22 cellular contexts compared by ENCODE assay signal in genomic region chr16:24322106-24322505, GRCh38.
DNase-seq lines count a peak whose midpoint lies in the region; ATAC-seq, FAIRE-seq and TF ChIP-seq lines count a peak whose summit lies in the region.
"Had no signal": no experiment of that assay in that cellular context is flagged by ENCODE, and none has a peak within 500 bp of the region (broad histone marks: within the 10 kb centered on the region; RNA-seq: fewer than 3 reads in every experiment).

No MANE protein-coding gene starts in this region.

- H3K9ac ChIP-seq in HepG2 (ENCODE audit: insufficient read depth, low read depth, low read length) (no peak overlapping the region), H9 (ENCODE audit: extremely low read depth, insufficient read length, low read length) (no peak overlapping the region)
- H3K9ac ChIP-seq: BLaER1 treated with 17β-estradiol and CSF1 and Interleukin-3, amounts not matched to agents 10 nM and 100 nM had no signal

- H3K9me3 ChIP-seq in HepG2 (ENCODE audit: low read length) (no peaks in the 10 kb centered on the region), right lobe of liver (no peaks in the 10 kb centered on the region), H9 (ENCODE audit: control insufficient read depth, low read depth, low read length) (no peaks in the 10 kb centered on the region)
- H3K9me3 ChIP-seq: A549; BLaER1 treated with 17β-estradiol and CSF1 and Interleukin-3, amounts not matched to agents 10 nM and 100 nM; Caco-2 had no signal

- H3K4me1 Mint-ChIP-seq in H9: peaks cover 17 to 27% of the 10 kb centered on the region in 2 experiments
- H3K4me1 Mint-ChIP-seq in glutamatergic neuron (ENCODE audit: low read depth, unreplicated experiment): peaks cover 8% of the 10 kb centered on the region
- no peaks in the 10 kb centered on the region for H3K4me1 Mint-ChIP-seq in HFFc6 (ENCODE audit: low read depth)
- H3K4me1 Mint-ChIP-seq: B cell had no signal

- H3K4me2 ChIP-seq in HepG2 (ENCODE audit: low read depth, low read length) (no peak overlapping the region), H9 (ENCODE audit: insufficient read depth, insufficient read length, low read length) (no peak overlapping the region)
- H3K4me2 ChIP-seq: A549; BLaER1 treated with 17β-estradiol and CSF1 and Interleukin-3, amounts not matched to agents 10 nM and 100 nM had no signal

- H3K23me2 ChIP-seq in H9 (ENCODE audit: insufficient read length, low read depth, low read length, poor library complexity, severe bottlenecking): no peaks in the 10 kb centered on the region

- no peak overlapping the region for H2BK5ac ChIP-seq in H9 (ENCODE audit: insufficient read length, low read length)

- H3K9me3 Mint-ChIP-seq in H9: no peaks in the 10 kb centered on the region
- peaks cover 2% of the 10 kb centered on the region for H3K9me3 Mint-ChIP-seq in glutamatergic neuron (ENCODE audit: unreplicated experiment)
- peaks cover 17% of the 10 kb centered on the region for H3K9me3 Mint-ChIP-seq in HFFc6
- H3K9me3 Mint-ChIP-seq: CD4-positive, alpha-beta T cell; CD8-positive, alpha-beta T cell had no signal

- no peak for DNase-seq in HepG2 (ENCODE audit: low spot score)
- DNase-seq in right lobe of liver: no peak
- peak; percentile 47 for DNase-seq in H9
- DNase-seq in glutamatergic neuron: peak; percentile 43
- no peak for DNase-seq in SHP77 (lab: John Stamatoyannopoulos, UW)
- DNase-seq in HFFc6: no peak
- DNase-seq: AML-193; Caco-2; Calu3; CD4-positive, alpha-beta T cell; CD8-positive, alpha-beta T cell; DMS79 treated with DMSO at 0.1 percent for 48 hours; GF-D8 had no signal

- H3K27me3 Mint-ChIP-seq in H9 (ENCODE audit: low read depth) (peaks cover 5% of the 10 kb centered on the region), glutamatergic neuron (ENCODE audit: unreplicated experiment) (peaks cover 3% of the 10 kb centered on the region), HFFc6 (ENCODE audit: insufficient read depth) (peaks cover 1% of the 10 kb centered on the region)

- no peak overlapping the region for H4K5ac ChIP-seq in H9 (ENCODE audit: insufficient read length, low read depth, low read length)

- CTCF ChIA-PET in HepG2 (lab: Yijun Ruan, JAX; ENCODE audit: low intra/inter-chr PET ratio, low total read pairs): no interaction called here

- no peak overlapping the region for H4K91ac ChIP-seq in H9 (ENCODE audit: insufficient read length, low read depth, low read length)

- no peak overlapping the region for H2BK12ac ChIP-seq in H9 (ENCODE audit: insufficient read length, low read depth, low read length)

- no peak for TF ChIP-seq POLR2A in HepG2 (IDR thresholded peaks at IDR 0.05; ENCODE audit: insufficient read depth in 1 of 2, low read depth in 2 of 2, low read length in 2 of 2)
- no peak for TF ChIP-seq POLR2A in right lobe of liver (IDR thresholded peaks at IDR 0.05)

- H3K27ac ChIP-seq in HepG2 (ENCODE audit: extremely low read length, insufficient read depth, low read length) (no peak overlapping the region), right lobe of liver (no peak overlapping the region), H9 (ENCODE audit: insufficient read length, low read depth, low read length) (no peak overlapping the region)
- H3K27ac ChIP-seq: 22Rv1; A549; BLaER1 treated with 17β-estradiol and CSF1 and Interleukin-3, amounts not matched to agents 10 nM and 100 nM; C4-2B had no signal

- H4K8ac ChIP-seq in H9 (replicated peaks; ENCODE audit: insufficient read length, low read depth, low read length): no peak overlapping the region

- H3K4me1 ChIP-seq in HepG2 (ENCODE audit: insufficient read depth, low read length): no peaks in the 10 kb centered on the region
- no peaks in the 10 kb centered on the region for H3K4me1 ChIP-seq in right lobe of liver
- peaks cover 3% of the 10 kb centered on the region; the same call in 1 of the 2 replicates for H3K4me1 ChIP-seq in H9 (ENCODE audit: insufficient read depth, low read length)
- H3K4me1 ChIP-seq: A549; BLaER1 treated with 17β-estradiol and CSF1 and Interleukin-3, amounts not matched to agents 10 nM and 100 nM; Caco-2 had no signal

- no peak overlapping the region for H3K23ac ChIP-seq in H9 (ENCODE audit: insufficient read length, low read depth, low read length)

- no peaks in the 10 kb centered on the region for H3K79me1 ChIP-seq in H9 (ENCODE audit: insufficient read depth, low read depth, low read length, poor library complexity, severe bottlenecking)

- H3K27ac Mint-ChIP-seq in H9: no peak overlapping the region
- H3K27ac Mint-ChIP-seq in glutamatergic neuron (ENCODE audit: unreplicated experiment): no peak overlapping the region
- no peak overlapping the region for H3K27ac Mint-ChIP-seq in HFFc6
- H3K27ac Mint-ChIP-seq: B cell; CD4-positive, alpha-beta T cell; CD8-positive, alpha-beta T cell had no signal

- POLR2A ChIA-PET in HepG2 (lab: Yijun Ruan, JAX): no interaction called here

- H2AFZ ChIP-seq in HepG2 (ENCODE audit: low read length) (no peak overlapping the region), H9 (ENCODE audit: low read length) (no peak overlapping the region)

- no TSS peak for BruUV-seq in HepG2 (replicated peaks; lab: Mats Ljungman, UMichigan)

- no peak overlapping the region for H2AK5ac ChIP-seq in H9 (ENCODE audit: insufficient read length, low read length)

- no peak for TF ChIP-seq EP300 in HepG2 (IDR thresholded peaks at IDR 0.05; ENCODE audit: low read depth in 2 of 2, low read length in 2 of 2)
- no peak for TF ChIP-seq EP300 in HepG2 (CRISPR knock-in tag; IDR thresholded peaks at IDR 0.05; ENCODE audit: borderline replicate concordance)

- H3K18ac ChIP-seq in H9 (ENCODE audit: insufficient read length, low read depth, low read length): no peak overlapping the region

- H3K14ac ChIP-seq in H9 (ENCODE audit: insufficient read depth, low read length): no peak overlapping the region

- no peak overlapping the region for H3K4ac ChIP-seq in H9 (ENCODE audit: low read depth, low read length)

- no peaks in the 10 kb centered on the region for H3K79me2 ChIP-seq in HepG2 (ENCODE audit: insufficient read depth, low read length)
- H3K79me2 ChIP-seq in H9 (ENCODE audit: insufficient read depth, low read length): no peaks in the 10 kb centered on the region

- H2BK120ac ChIP-seq in H9 (ENCODE audit: low read depth, low read length, poor library complexity, severe bottlenecking): no peak overlapping the region

- H3K36me3 Mint-ChIP-seq in H9 (ENCODE audit: insufficient read depth in 1 of 3, low read depth in 3 of 3) (0 out of 7 replicates have a peak, but pooled peaks cover 0 to 1% (median 0%) of the 10 kb centered on the region in 3 experiments), glutamatergic neuron (ENCODE audit: unreplicated experiment) (no peaks in the 10 kb centered on the region), HFFc6 (ENCODE audit: low read depth) (no peaks in the 10 kb centered on the region)
- H3K36me3 Mint-ChIP-seq: CD8-positive, alpha-beta T cell had no signal

- H2BK20ac ChIP-seq in H9 (ENCODE audit: low read depth, low read length, poor library complexity, severe bottlenecking): no peak overlapping the region

- H3K4me3 ChIP-seq in HepG2 (replicated peaks in 1 of 3; ENCODE audit: insufficient read depth in 1 of 3, low read depth in 2 of 3, low read length in 3 of 3): no peak overlapping the region
- H3K4me3 ChIP-seq in right lobe of liver: no peak overlapping the region
- H3K4me3 ChIP-seq: A549; BLaER1 treated with 17β-estradiol and CSF1 and Interleukin-3, amounts not matched to agents 10 nM and 100 nM had no signal

- no peak for FAIRE-seq in HepG2 (lab: Jason Lieb, UNC)
- FAIRE-seq: A549, D721Med, G401.6, GM12891, GM19239 had no signal

- intact Hi-C loops in HepG2 (cut with micrococcal nuclease; ENCODE audit: unreplicated experiment) (no loop called here), right lobe of liver (cut with DNase I) (no loop called here)

- no peak overlapping the region for H2BK15ac ChIP-seq in H9 (ENCODE audit: low read depth, low read length)

- in situ Hi-C loops in HepG2 (cut with HindIII; ENCODE audit: extremely low pct_ligation_motif_present, low pct_unique_long_range_greater_than_20kb): no loop called here

- H3K36me3 ChIP-seq in HepG2 (replicated peaks in 1 of 2; ENCODE audit: control insufficient read depth in 1 of 2, insufficient read depth in 2 of 2, low read length in 2 of 2) (no peaks in the 10 kb centered on the region), right lobe of liver (no peaks in the 10 kb centered on the region)
- H3K36me3 ChIP-seq: BLaER1 treated with 17β-estradiol and CSF1 and Interleukin-3, amounts not matched to agents 10 nM and 100 nM had no signal

- TF ChIP-seq CTCF in HepG2 (CRISPR knock-in tag; IDR thresholded peaks at IDR 0.05) (no peak), right lobe of liver (IDR thresholded peaks at IDR 0.05) (no peak), H9 (conservative IDR thresholded peaks at IDR 0.05) (no peak), glutamatergic neuron (IDR thresholded peaks at IDR 0.05; ENCODE audit: partially characterized antibody, unreplicated experiment) (no peak), HFFc6 (IDR thresholded peaks at IDR 0.05) (no peak)

- 3% methylated on average over 4 of the region's 10 CpGs for WGBS in HepG2 (ENCODE audit: low lambda C conversion rate)
- 19% methylated on average over 6 of the region's 10 CpGs for WGBS in right lobe of liver (ENCODE audit: insufficient coverage, low coverage, low lambda C conversion rate, missing lambda C conversion rate)
- no CpG with 5 or more reads among the region's 10 CpGs for WGBS in H9 (ENCODE audit: extremely low coverage, insufficient read length, low lambda C conversion rate)

- H3K4me3 Mint-ChIP-seq in H9: no peak overlapping the region
- H3K4me3 Mint-ChIP-seq in glutamatergic neuron (ENCODE audit: unreplicated experiment): no peak overlapping the region
- no peak overlapping the region for H3K4me3 Mint-ChIP-seq in HFFc6
- H3K4me3 Mint-ChIP-seq: B cell; CD4-positive, alpha-beta T cell; CD8-positive, alpha-beta T cell had no signal

- H4K20me1 ChIP-seq in HepG2 (ENCODE audit: insufficient read depth, low read length) (no peaks in the 10 kb centered on the region), H9 (ENCODE audit: control insufficient read depth, insufficient read depth, insufficient read length) (no peaks in the 10 kb centered on the region)
- H4K20me1 ChIP-seq: BLaER1 treated with 17β-estradiol and CSF1 and Interleukin-3, amounts not matched to agents 10 nM and 100 nM had no signal

- H3K27me3 ChIP-seq in HepG2 (ENCODE audit: control insufficient read depth in 1 of 2, insufficient read depth in 2 of 2, low read length in 2 of 2) (peaks cover 2 to 25% of the 10 kb centered on the region in 2 experiments; a peak in 3 of 5 replicates), right lobe of liver (no peaks in the 10 kb centered on the region), H9 (ENCODE audit: insufficient read depth, low read length) (no peaks in the 10 kb centered on the region)
- H3K27me3 ChIP-seq: BLaER1 treated with 17β-estradiol and CSF1 and Interleukin-3, amounts not matched to agents 10 nM and 100 nM had no signal

- H3K56ac ChIP-seq in H9 (ENCODE audit: insufficient read length, low read depth, low read length): no peak overlapping the region

- TF ChIP-seq RAD21 in HepG2 (CRISPR knock-in tag; IDR thresholded peaks at IDR 0.05): no peak

- no peak for ATAC-seq in HepG2
- no peak for ATAC-seq in right lobe of liver
- ATAC-seq: A549; CD8-positive, alpha-beta T cell had no signal

- no peak overlapping the region for H3T11ph ChIP-seq in H9 (ENCODE audit: low read length)

TF ChIP-seq in HepG2, 621 proteins besides CTCF, POLR2A, EP300 and RAD21 (continues in another document):
- no peak for TF ChIP-seq ZNF569 (CRISPR knock-in tag; IDR thresholded peaks at IDR 0.05; ENCODE audit: borderline replicate concordance)
- TF ChIP-seq SATB2 (CRISPR knock-in tag; IDR thresholded peaks at IDR 0.05): no peak

Comparison
In these comparisons a context has a peak if more than half of its experiments do, and no peak if none do; other contexts are left out.
1. DNase-seq: peak in H9 (single experiment) and glutamatergic neuron (single experiment); none in HepG2 (single experiment), right lobe of liver (0 of 3), SHP77 (0 of 2) and HFFc6 (single experiment).